In genomic region chr20:16158090-16158975, GRCh38 we compare ENCODE assay signal across 8 cellular contexts.
A peak's percentile ranks its signal among the peaks of the same experiment; 100 is the strongest.
DNase-seq lines count a peak whose midpoint lies in the region; ATAC-seq and TF ChIP-seq lines count a peak whose summit lies in the region.
"Had no signal": no experiment of that assay in that cellular context is flagged by ENCODE, and none has a peak within 500 bp of the region (broad histone marks: within the 10 kb centered on the region; RNA-seq: fewer than 3 reads in every experiment).

No MANE protein-coding gene starts in this region.

- WGBS in spleen, 5 donors: 43 to 63% (median 47%) methylated on average over 11 of the region's 11 CpGs
- WGBS in esophagus squamous epithelium, 2 donors: 55 to 69% methylated on average over 7 to 10 of the region's 11 CpGs
- 83 to 86% methylated on average over 11 of the region's 11 CpGs for WGBS in thyroid gland, 2 donors

- no TSS peak for BruUV-seq in Caco-2 (replicated peaks; lab: Mats Ljungman, UMichigan)

- H3K9me3 Mint-ChIP-seq in IgD-negative memory B cell (peaks cover 4 to 7% (median 5%) of the 10 kb centered on the region in 3 donors), Caco-2 (ENCODE audit: unreplicated experiment) (peaks cover 11% of the 10 kb centered on the region)

- H3K27me3 Mint-ChIP-seq in IgD-negative memory B cell (no peaks in the 10 kb centered on the region), Caco-2 (ENCODE audit: insufficient read depth, unreplicated experiment) (no peaks in the 10 kb centered on the region)

- TF ChIP-seq POLR2A in spleen (IDR thresholded peaks at IDR 0.05): no peak
- no peak for TF ChIP-seq POLR2A in esophagus squamous epithelium (IDR thresholded peaks at IDR 0.05)
- TF ChIP-seq POLR2A in thyroid gland (IDR thresholded peaks at IDR 0.05): no peak

- H3K36me3 Mint-ChIP-seq in IgD-negative memory B cell (peaks cover 1% of the 10 kb centered on the region), Caco-2 (ENCODE audit: insufficient read depth, unreplicated experiment) (no peaks in the 10 kb centered on the region)

- peak overlapping the region in 6 of 8 donors; percentile 8 to 85 (median 71) for H3K27ac ChIP-seq in spleen
- no peak overlapping the region for H3K27ac ChIP-seq in esophagus squamous epithelium
- no peak overlapping the region for H3K27ac ChIP-seq in thyroid gland
- H3K27ac ChIP-seq: coronary artery had no signal

- H3K4me1 Mint-ChIP-seq in IgD-negative memory B cell (peaks cover 22 to 31% (median 30%) of the 10 kb centered on the region in 3 donors), Caco-2 (ENCODE audit: low read depth, unreplicated experiment) (peaks cover 6% of the 10 kb centered on the region)

- TF ChIP-seq CTCF in spleen (IDR thresholded peaks at IDR 0.05 in 8 of 11, conservative IDR thresholded peaks at IDR 0.05 in 3 of 11) (no peak), esophagus squamous epithelium (IDR thresholded peaks at IDR 0.05) (no peak), Caco-2 (IDR thresholded peaks at IDR 0.05; ENCODE audit: insufficient read depth in 1 of 2, low read depth in 1 of 2, low read length in 1 of 2, severe bottlenecking in 1 of 2, unreplicated experiment in 1 of 2) (no peak), thyroid gland (IDR thresholded peaks at IDR 0.05) (no peak)

- POLR2A ChIA-PET in Caco-2 (lab: Charles Lee): no interaction called here

- ATAC-seq in GM19043 (IDR thresholded peaks at IDR 0.05; ENCODE audit: low read depth, unreplicated experiment) (peak; percentile 82), HG02678 (IDR thresholded peaks at IDR 0.05; ENCODE audit: unreplicated experiment) (peak; percentile 87)

- no peaks in the 10 kb centered on the region for H3K27me3 ChIP-seq in spleen (replicated peaks in 1 of 7)
- no peaks in the 10 kb centered on the region for H3K27me3 ChIP-seq in esophagus squamous epithelium
- no peaks in the 10 kb centered on the region for H3K27me3 ChIP-seq in Caco-2 (replicated peaks; ENCODE audit: control insufficient read depth, insufficient read depth, low read length)
- H3K27me3 ChIP-seq in thyroid gland: no peaks in the 10 kb centered on the region

- H3K4me3 ChIP-seq in spleen: peak overlapping the region in 3 of 8 donors; percentile 6 to 28 (median 21)
- no peak overlapping the region for H3K4me3 ChIP-seq in esophagus squamous epithelium
- H3K4me3 ChIP-seq in Caco-2 (ENCODE audit: low read depth, low read length): no peak overlapping the region
- no peak overlapping the region for H3K4me3 ChIP-seq in thyroid gland (replicated peaks in 1 of 3)
- H3K4me3 ChIP-seq: coronary artery had no signal

- peak overlapping the region; percentile 51 to 94 (median 84) for H3K4me3 Mint-ChIP-seq in IgD-negative memory B cell
- no peak overlapping the region for H3K4me3 Mint-ChIP-seq in Caco-2 (ENCODE audit: unreplicated experiment)

- peak overlapping the region; percentile 42 to 79 (median 76) for H3K27ac Mint-ChIP-seq in IgD-negative memory B cell
- no peak overlapping the region for H3K27ac Mint-ChIP-seq in Caco-2 (ENCODE audit: unreplicated experiment)

- H3K9me3 ChIP-seq in spleen: peaks cover 0 to 17% (median 15%) of the 10 kb centered on the region in 8 donors
- H3K9me3 ChIP-seq in esophagus squamous epithelium: no peaks in the 10 kb centered on the region
- H3K9me3 ChIP-seq in Caco-2: peaks cover 2% of the 10 kb centered on the region; the same call in 1 of the 2 replicates
- H3K9me3 ChIP-seq in thyroid gland: no peaks in the 10 kb centered on the region

- DNase-seq in spleen: peak; percentile 77
- DNase-seq in esophagus squamous epithelium (lab: John Stamatoyannopoulos, UW): no peak
- DNase-seq in Caco-2: no peak
- DNase-seq in thyroid gland: no peak

- H3K36me3 ChIP-seq in spleen (no peaks in the 10 kb centered on the region), esophagus squamous epithelium (no peaks in the 10 kb centered on the region), Caco-2 (ENCODE audit: control insufficient read depth, insufficient read depth, low read length) (no peaks in the 10 kb centered on the region), thyroid gland (no peaks in the 10 kb centered on the region)

- H3K4me1 ChIP-seq in spleen (peaks cover 0 to 21% (median 19%) of the 10 kb centered on the region in 6 donors), esophagus squamous epithelium (no peaks in the 10 kb centered on the region), Caco-2 (no peaks in the 10 kb centered on the region), thyroid gland (no peaks in the 10 kb centered on the region)

- CTCF ChIA-PET in Caco-2 (lab: Charles Lee): no interaction called here

- intact Hi-C loops in spleen (cut with DNase I; ENCODE audit: low total_unique reads) (no loop called here), esophagus squamous epithelium (cut with DNase I) (no loop called here), Caco-2 (cut with micrococcal nuclease; ENCODE audit: unreplicated experiment) (no loop called here), thyroid gland (cut with DNase I) (no loop called here)

Comparison
In these comparisons a context has a peak if more than half of its experiments do, and no peak if none do; other contexts are left out.
1. H3K27ac ChIP-seq: peak in spleen (6 of 8); none in esophagus squamous epithelium (0 of 4) and thyroid gland (0 of 3).